30 cellular contexts compared by ENCODE assay signal in the genomic region with DNA sequence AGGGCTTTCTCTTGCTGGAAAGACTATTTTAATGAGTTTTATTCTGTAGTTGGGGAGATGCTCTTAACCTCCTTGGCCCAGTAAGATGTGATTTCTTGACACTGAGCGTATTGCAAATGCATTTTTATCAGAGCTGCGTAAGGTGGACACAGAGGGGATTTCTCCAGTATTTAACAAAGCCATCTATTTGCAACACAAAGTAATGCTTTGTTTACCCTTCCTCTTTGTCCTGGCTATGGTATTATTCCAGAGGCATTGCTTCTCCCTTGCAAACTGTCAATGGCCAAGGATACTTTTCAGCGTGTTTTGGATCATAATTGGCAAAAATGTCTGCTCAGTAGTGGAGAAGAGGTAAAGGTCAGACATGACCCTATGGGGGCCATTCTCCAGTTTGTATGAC.
"Had no signal": no experiment of that assay in that cellular context is flagged by ENCODE, and none has a peak within 500 bp of the region (broad histone marks: within the 10 kb centered on the region; RNA-seq: fewer than 3 reads in every experiment).

No MANE protein-coding gene starts in this region.

- H3K27me3 ChIP-seq: brain microvascular endothelial cell, esophagus muscularis mucosa, gastroesophageal sphincter had no signal

- H3K27ac ChIP-seq: brain microvascular endothelial cell, coronary artery, dorsolateral prefrontal cortex, esophagus muscularis mucosa, gastroesophageal sphincter had no signal

- H3K4me3 Mint-ChIP-seq: activated CD4-positive, alpha-beta memory T cell treated with anti-CD3 and anti-CD28 coated beads for 36 hours; activated CD4-positive, alpha-beta T cell treated with anti-CD3 and anti-CD28 coated beads for 36 hours; activated CD4-positive, alpha-beta T cell treated with anti-CD3 and anti-CD28 coated beads, Interleukin-2, amount 10 ng/mL, durations not matched to agents 24 days and 14 days; activated CD8-positive, alpha-beta memory T cell treated with anti-CD3 and anti-CD28 coated beads, Interleukin-2, amount 10 ng/mL, durations not matched to agents 7 days and 5 days; activated CD8-positive, alpha-beta T cell treated with anti-CD3 and anti-CD28 coated beads, Interleukin-2, amount 10 ng/mL, durations not matched to agents 7 days and 5 days; activated naive CD4-positive, alpha-beta T cell treated with anti-CD3 and anti-CD28 coated beads for 36 hours; activated naive CD4-positive, alpha-beta T cell treated with anti-CD3 and anti-CD28 coated beads, Interleukin-2, amount 50 U/mL, for 24 hours; activated naive CD8-positive, alpha-beta T cell treated with anti-CD3 and anti-CD28 coated beads, Interleukin-2, amount 10 ng/mL, durations not matched to agents 7 days and 5 days; activated T-helper 1 cell treated with anti-CD3 and anti-CD28 coated beads, Interleukin-12 subunit alpha, Interleukin-12 subunit beta, Interleukin-2, Interleukin-4 antibody, amounts not matched to agents 30 ng/mL and 10 ng/mL and 1 ng/mL, durations not matched to agents 14 hours and 24 hours and 36 hours; central memory CD8-positive, alpha-beta T cell; dendritic cell treated with granulocyte-macrophage colony-stimulating factor and Interleukin-4, amounts not matched to agents 40 ng/mL and 50 ng/mL, for 4 days had no signal

- H3K36me3 Mint-ChIP-seq: activated CD4-positive, alpha-beta memory T cell treated with anti-CD3 and anti-CD28 coated beads for 36 hours; activated CD8-positive, alpha-beta memory T cell treated with anti-CD3 and anti-CD28 coated beads, Interleukin-2, amount 10 ng/mL, durations not matched to agents 7 days and 5 days; activated naive CD4-positive, alpha-beta T cell treated with anti-CD3 and anti-CD28 coated beads, Interleukin-2, amount 50 U/mL, for 24 hours; activated naive CD8-positive, alpha-beta T cell treated with anti-CD3 and anti-CD28 coated beads, Interleukin-2, amount 10 ng/mL, durations not matched to agents 7 days and 5 days had no signal

- H3K36me3 ChIP-seq: brain microvascular endothelial cell, esophagus muscularis mucosa, gastroesophageal sphincter had no signal

- ATAC-seq: activated CD4-positive, alpha-beta T cell treated with anti-CD3 and anti-CD28 coated beads for 36 hours; activated CD8-positive, alpha-beta memory T cell treated with anti-CD3 and anti-CD28 coated beads, Interleukin-2, amount 10 ng/mL, durations not matched to agents 7 days and 5 days; activated CD8-positive, alpha-beta T cell treated with anti-CD3 and anti-CD28 coated beads, Interleukin-2, amount 10 ng/mL, durations not matched to agents 7 days and 5 days; gastroesophageal sphincter had no signal

- H3K27me3 Mint-ChIP-seq: activated CD4-positive, alpha-beta T cell treated with anti-CD3 and anti-CD28 coated beads, Interleukin-2, amount 10 ng/mL, durations not matched to agents 24 days and 14 days; central memory CD8-positive, alpha-beta T cell had no signal

- H3K4me3 ChIP-seq: coronary artery, dorsolateral prefrontal cortex, esophagus muscularis mucosa, gastroesophageal sphincter had no signal

- H3K9me3 ChIP-seq: esophagus muscularis mucosa, gastroesophageal sphincter had no signal

- H3K4me1 Mint-ChIP-seq: activated CD4-positive, alpha-beta T cell treated with anti-CD3 and anti-CD28 coated beads for 36 hours; activated CD4-positive, alpha-beta T cell treated with anti-CD3 and anti-CD28 coated beads, Interleukin-2, amount 10 ng/mL, durations not matched to agents 24 days and 14 days; activated CD8-positive, alpha-beta memory T cell treated with anti-CD3 and anti-CD28 coated beads, Interleukin-2, amount 10 ng/mL, durations not matched to agents 7 days and 5 days; activated naive CD4-positive, alpha-beta T cell treated with anti-CD3 and anti-CD28 coated beads, Interleukin-2, amount 50 U/mL, for 24 hours; activated naive CD8-positive, alpha-beta T cell treated with anti-CD3 and anti-CD28 coated beads, Interleukin-2, amount 10 ng/mL, durations not matched to agents 7 days and 5 days; central memory CD8-positive, alpha-beta T cell had no signal

- H3K27ac Mint-ChIP-seq: activated CD4-positive, alpha-beta memory T cell treated with anti-CD3 and anti-CD28 coated beads for 36 hours; activated CD4-positive, alpha-beta T cell treated with anti-CD3 and anti-CD28 coated beads for 36 hours; activated CD4-positive, alpha-beta T cell treated with anti-CD3 and anti-CD28 coated beads, Interleukin-2, amount 10 ng/mL, durations not matched to agents 24 days and 14 days; activated CD8-positive, alpha-beta memory T cell treated with anti-CD3 and anti-CD28 coated beads, Interleukin-2, amount 10 ng/mL, durations not matched to agents 7 days and 5 days; activated CD8-positive, alpha-beta T cell treated with anti-CD3 and anti-CD28 coated beads, Interleukin-2, amount 10 ng/mL, durations not matched to agents 7 days and 5 days; activated naive CD4-positive, alpha-beta T cell treated with anti-CD3 and anti-CD28 coated beads for 36 hours; activated naive CD4-positive, alpha-beta T cell treated with anti-CD3 and anti-CD28 coated beads, Interleukin-2, amount 50 U/mL, for 24 hours; activated naive CD8-positive, alpha-beta T cell treated with anti-CD3 and anti-CD28 coated beads, Interleukin-2, amount 10 ng/mL, durations not matched to agents 7 days and 5 days; activated T-helper 1 cell treated with anti-CD3 and anti-CD28 coated beads, Interleukin-12 subunit alpha, Interleukin-12 subunit beta, Interleukin-2, Interleukin-4 antibody, amounts not matched to agents 30 ng/mL and 10 ng/mL and 1 ng/mL, durations not matched to agents 14 hours and 24 hours and 36 hours; activated T-helper 2 cell treated with anti-CD3 and anti-CD28 coated beads, Interferon-gamma antibody, Interleukin-2, Interleukin-4, amounts not matched to agents 10 μg/mL and 5 μg/mL and 100 μg/mL, durations not matched to agents 14 hours and 24 hours and 36 hours; dendritic cell treated with granulocyte-macrophage colony-stimulating factor and Interleukin-4, amounts not matched to agents 40 ng/mL and 50 ng/mL, for 4 days had no signal

- DNase-seq: activated CD4-positive, alpha-beta memory T cell treated with anti-CD3 and anti-CD28 coated beads for 36 hours; activated CD4-positive, alpha-beta T cell treated with anti-CD3 and anti-CD28 coated beads for 36 hours; activated CD4-positive, alpha-beta T cell treated with anti-CD3 and anti-CD28 coated beads, Interleukin-2, amount 10 ng/mL, durations not matched to agents 24 days and 14 days; activated CD4-positive, CD25-positive, alpha-beta regulatory T cell; activated CD4-positive, CD25-positive, alpha-beta regulatory T cell treated with anti-CD3 and anti-CD28 coated beads, Interleukin-2, amount 50 U/mL, for 72 hours; activated CD8-positive, alpha-beta memory T cell treated with anti-CD3 and anti-CD28 coated beads, Interleukin-2, amount 10 ng/mL, durations not matched to agents 7 days and 5 days; activated CD8-positive, alpha-beta memory T cell treated with anti-CD3 and anti-CD28 coated beads, Interleukin-2, amount 50 U/mL, for 4 hours; activated CD8-positive, alpha-beta T cell treated with anti-CD3 and anti-CD28 coated beads, Interleukin-2, amount 10 ng/mL, durations not matched to agents 7 days and 5 days; activated effector memory CD4-positive, alpha-beta T cell treated with anti-CD3 and anti-CD28 coated beads, Interleukin-2, amount 50 U/mL, for 16 hours; activated naive CD4-positive, alpha-beta T cell treated with anti-CD3 and anti-CD28 coated beads for 36 hours; activated naive CD8-positive, alpha-beta T cell treated with anti-CD3 and anti-CD28 coated beads, Interleukin-2, amount 10 ng/mL, durations not matched to agents 7 days and 5 days; activated T-cell treated with anti-CD3 and anti-CD28 coated beads, Interleukin-2, amount 50 U/mL, for 1 hour; activated T-cell treated with anti-CD3 and anti-CD28 coated beads, Interleukin-2, amount 50 U/mL, for 48 hours; amniotic stem cell; anterior cingulate cortex; brain microvascular endothelial cell; dorsolateral prefrontal cortex; effector memory CD4-positive, alpha-beta T cell; erythroblast; foreskin melanocyte; head of caudate nucleus; T-helper 2 cell had no signal

- H3K4me1 ChIP-seq: esophagus muscularis mucosa, gastroesophageal sphincter had no signal

- H3K9me3 Mint-ChIP-seq: activated CD4-positive, alpha-beta memory T cell treated with anti-CD3 and anti-CD28 coated beads for 36 hours; activated CD4-positive, alpha-beta T cell treated with anti-CD3 and anti-CD28 coated beads, Interleukin-2, amount 10 ng/mL, durations not matched to agents 24 days and 14 days; activated naive CD4-positive, alpha-beta T cell treated with anti-CD3 and anti-CD28 coated beads for 36 hours; activated naive CD4-positive, alpha-beta T cell treated with anti-CD3 and anti-CD28 coated beads, Interleukin-2, amount 50 U/mL, for 24 hours; activated naive CD8-positive, alpha-beta T cell treated with anti-CD3 and anti-CD28 coated beads, Interleukin-2, amount 10 ng/mL, durations not matched to agents 7 days and 5 days; activated T-helper 1 cell treated with anti-CD3 and anti-CD28 coated beads, Interleukin-12 subunit alpha, Interleukin-12 subunit beta, Interleukin-2, Interleukin-4 antibody, amounts not matched to agents 30 ng/mL and 10 ng/mL and 1 ng/mL, durations not matched to agents 14 hours and 24 hours and 36 hours; activated T-helper 2 cell treated with anti-CD3 and anti-CD28 coated beads, Interferon-gamma antibody, Interleukin-2, Interleukin-4, amounts not matched to agents 10 μg/mL and 5 μg/mL and 100 μg/mL, durations not matched to agents 14 hours and 24 hours and 36 hours; central memory CD8-positive, alpha-beta T cell; dendritic cell treated with granulocyte-macrophage colony-stimulating factor and Interleukin-4, amounts not matched to agents 40 ng/mL and 50 ng/mL, for 4 days had no signal
